Comparison of ENCODE assay signal across 23 cellular contexts in genomic region chr4:169327951-169328350, GRCh38. TPM values are rescaled to one million over a fixed set of nuclear protein-coding genes. Genes with fewer than 3 reads are reported as not detected.
A peak's percentile ranks its signal among the peaks of the same experiment; 100 is the strongest.
DNase-seq lines count a peak whose midpoint lies in the region; ATAC-seq, FAIRE-seq and TF ChIP-seq lines count a peak whose summit lies in the region.
"Had no signal": no experiment of that assay in that cellular context is flagged by ENCODE, and none has a peak within 500 bp of the region (broad histone marks: within the 10 kb centered on the region; RNA-seq: fewer than 3 reads in every experiment).

No MANE protein-coding gene starts in this region.

- TF ChIP-seq RAD21 in liver (IDR thresholded peaks at IDR 0.05): peak; percentile 61 to 66

- H3K27ac Mint-ChIP-seq in activated CD4-positive, alpha-beta T cell treated with anti-CD3 and anti-CD28 coated beads, Interleukin-2, amount 10 ng/mL, durations not matched to agents 24 days and 14 days: no peak overlapping the region
- H3K27ac Mint-ChIP-seq: B cell; CD4-positive, CD25-positive, alpha-beta regulatory T cell; CD8-positive, alpha-beta T cell had no signal

- DNase-seq in HTR-8/SVneo (ENCODE audit: insufficient read length, low spot score): no peak
- DNase-seq in osteoblast (ENCODE audit: insufficient read length, low spot score, missing footprints): peak; percentile 69
- no peak for DNase-seq in activated CD4-positive, alpha-beta T cell treated with anti-CD3 and anti-CD28 coated beads, Interleukin-2, amount 10 ng/mL, durations not matched to agents 24 days and 14 days
- no peak for DNase-seq in NCI-H82 (lab: John Stamatoyannopoulos, UW)
- DNase-seq: Caco-2; CD4-positive, CD25-positive, alpha-beta regulatory T cell; CD8-positive, alpha-beta T cell; DMS153; DND-41; GM23248; H7; HCEC 1CT had no signal

- H2AFZ ChIP-seq in osteoblast (ENCODE audit: low read length): no peak overlapping the region
- H2AFZ ChIP-seq: GM23248 had no signal

- H3K4me3 ChIP-seq in liver (ENCODE audit: low read depth in 1 of 3, low read length in 3 of 3) (no peak overlapping the region), osteoblast (ENCODE audit: insufficient read depth, low read length) (no peak overlapping the region)
- H3K4me3 ChIP-seq: BLaER1, GM23248 had no signal

- no peaks in the 10 kb centered on the region for H3K36me3 Mint-ChIP-seq in activated CD4-positive, alpha-beta T cell treated with anti-CD3 and anti-CD28 coated beads, Interleukin-2, amount 10 ng/mL, durations not matched to agents 24 days and 14 days (ENCODE audit: low read depth)
- H3K36me3 Mint-ChIP-seq: CD4-positive, CD25-positive, alpha-beta regulatory T cell; CD8-positive, alpha-beta T cell had no signal

- H3K9me3 ChIP-seq in liver (ENCODE audit: control insufficient read depth in 4 of 4, low read length in 3 of 4): no peaks in the 10 kb centered on the region
- H3K9me3 ChIP-seq in osteoblast (ENCODE audit: low read depth, low read length): peaks cover 2% of the 10 kb centered on the region
- H3K9me3 ChIP-seq: Caco-2 had no signal

- WGBS in liver: 38% methylated on average over 3 of the region's 3 CpGs

- H3K27me3 Mint-ChIP-seq in activated CD4-positive, alpha-beta T cell treated with anti-CD3 and anti-CD28 coated beads, Interleukin-2, amount 10 ng/mL, durations not matched to agents 24 days and 14 days: no peaks in the 10 kb centered on the region
- H3K27me3 Mint-ChIP-seq: B cell; CD4-positive, CD25-positive, alpha-beta regulatory T cell had no signal

- no peaks in the 10 kb centered on the region for H4K20me1 ChIP-seq in osteoblast (ENCODE audit: insufficient read depth, low read length)
- H4K20me1 ChIP-seq: BLaER1 had no signal

- H3K36me3 ChIP-seq in liver (ENCODE audit: control insufficient read depth in 4 of 4, insufficient read depth in 3 of 4, low read depth in 1 of 4, low read length in 3 of 4) (no peaks in the 10 kb centered on the region), osteoblast (ENCODE audit: insufficient read depth, low read length) (no peaks in the 10 kb centered on the region)
- H3K36me3 ChIP-seq: BLaER1 had no signal

- H3K4me1 ChIP-seq in liver (ENCODE audit: control insufficient read depth in 4 of 4, insufficient read depth in 4 of 4, low read length in 3 of 4) (peaks cover 1 to 14% (median 5%) of the 10 kb centered on the region in 4 donors), osteoblast (ENCODE audit: insufficient read depth, low read length) (no peaks in the 10 kb centered on the region)
- H3K4me1 ChIP-seq: Caco-2 had no signal

- H3K27ac ChIP-seq in liver (ENCODE audit: low read depth in 1 of 2, low read length in 2 of 2) (no peak overlapping the region), osteoblast (ENCODE audit: low read depth, low read length) (no peak overlapping the region)
- H3K27ac ChIP-seq: 22Rv1, BLaER1, C4-2B, GM23248 had no signal

- ATAC-seq in GM18873 (IDR thresholded peaks at IDR 0.05; ENCODE audit: low FRiP score, unreplicated experiment): no peak
- ATAC-seq: CD8-positive, alpha-beta T cell had no signal

- H3K9me3 Mint-ChIP-seq in activated CD4-positive, alpha-beta T cell treated with anti-CD3 and anti-CD28 coated beads, Interleukin-2, amount 10 ng/mL, durations not matched to agents 24 days and 14 days: peaks cover 5% of the 10 kb centered on the region
- H3K9me3 Mint-ChIP-seq: CD8-positive, alpha-beta T cell had no signal

- no peak overlapping the region for H3K4me3 Mint-ChIP-seq in activated CD4-positive, alpha-beta T cell treated with anti-CD3 and anti-CD28 coated beads, Interleukin-2, amount 10 ng/mL, durations not matched to agents 24 days and 14 days
- H3K4me3 Mint-ChIP-seq: B cell; CD4-positive, CD25-positive, alpha-beta regulatory T cell; CD8-positive, alpha-beta T cell had no signal

- peak; percentile 9 for FAIRE-seq in HTR-8/SVneo (lab: Jason Lieb, UNC)
- FAIRE-seq: A204.1, G401.6, GM12892, GM19239, H1 had no signal

- H3K27me3 ChIP-seq in liver (ENCODE audit: control insufficient read depth in 4 of 4, insufficient read depth in 4 of 4, low read length in 3 of 4) (no peaks in the 10 kb centered on the region), osteoblast (ENCODE audit: insufficient read depth, low read length) (no peaks in the 10 kb centered on the region)
- H3K27me3 ChIP-seq: BLaER1 had no signal

- no peak for TF ChIP-seq CTCF in liver (IDR thresholded peaks at IDR 0.05; ENCODE audit: low read depth, low read length, missing input control)
- no peak for TF ChIP-seq CTCF in osteoblast (IDR thresholded peaks at IDR 0.05; ENCODE audit: extremely low read depth, low read depth, low read length)

- H3K4me2 ChIP-seq in osteoblast (ENCODE audit: insufficient read depth, low read length): no peak overlapping the region
- H3K4me2 ChIP-seq: BLaER1 had no signal

- intact Hi-C loops in activated CD4-positive, alpha-beta T cell treated with anti-CD3 and anti-CD28 coated beads, Interleukin-2, amount 10 ng/mL, durations not matched to agents 24 days and 14 days (cut with micrococcal nuclease): no loop called here

- H3K4me1 Mint-ChIP-seq in activated CD4-positive, alpha-beta T cell treated with anti-CD3 and anti-CD28 coated beads, Interleukin-2, amount 10 ng/mL, durations not matched to agents 24 days and 14 days: no peaks in the 10 kb centered on the region
- H3K4me1 Mint-ChIP-seq: B cell; CD4-positive, CD25-positive, alpha-beta regulatory T cell had no signal

- H3K9ac ChIP-seq in liver (ENCODE audit: low read depth in 1 of 2, low read length in 2 of 2): no peak overlapping the region
- H3K9ac ChIP-seq: BLaER1, GM23248 had no signal

- no peaks in the 10 kb centered on the region for H3K79me2 ChIP-seq in osteoblast (ENCODE audit: insufficient read depth, low read length)

TF ChIP-seq in liver, 16 proteins besides CTCF, POLR2A, EP300 and RAD21 (continues in another document):
- peak; percentile 62 for TF ChIP-seq REST (IDR thresholded peaks at IDR 0.05)
- TF ChIP-seq NR2F2 (IDR thresholded peaks at IDR 0.05): peak; percentile 41
- TF ChIP-seq HNF4G (IDR thresholded peaks at IDR 0.05): peak; percentile 99
- no peak for TF ChIP-seq EGR1 (IDR thresholded peaks at IDR 0.05; ENCODE audit: low read depth in 2 of 2)
- peak; percentile 64 for TF ChIP-seq YY1 (IDR thresholded peaks at IDR 0.05)
- peak; percentile 57 for TF ChIP-seq FOXA1 (IDR thresholded peaks at IDR 0.05)
- peak; percentile 84 for TF ChIP-seq MAX (IDR thresholded peaks at IDR 0.05)
- peak; percentile 77 for TF ChIP-seq SP1 (IDR thresholded peaks at IDR 0.05)
- peak; percentile 26 for TF ChIP-seq ATF3 (IDR thresholded peaks at IDR 0.05)
- TF ChIP-seq JUND (IDR thresholded peaks at IDR 0.05): peak in 1 of 2 donors; percentile 85
- peak; percentile 69 for TF ChIP-seq FOXA2 (IDR thresholded peaks at IDR 0.05)
- TF ChIP-seq TAF1 (conservative IDR thresholded peaks at IDR 0.05): no peak
- peak in 1 of 2 donors; percentile 15 for TF ChIP-seq GABPA (IDR thresholded peaks at IDR 0.05 in 1 of 2, conservative IDR thresholded peaks at IDR 0.05 in 1 of 2)
- TF ChIP-seq RXRA (IDR thresholded peaks at IDR 0.05): peak; percentile 89 to 91

RNA-seq across cellular contexts. Expression of gene SH3RF1, which starts 57.2 kb away (rescaled TPM):
- total RNA-seq in liver (1 to 10 TPM; 1.8 to 7.9 TPM), osteoblast (33.0 and 37.6 TPM in 2 replicates)
- polyA plus RNA-seq in liver: 1 to 10 TPM; 2.7 to 4.4 TPM
- total RNA-seq in activated CD4-positive, alpha-beta T cell treated with anti-CD3 and anti-CD28 coated beads, Interleukin-2, amount 10 ng/mL, durations not matched to agents 24 days and 14 days: 0.66 and 0.68 TPM in 2 replicates
- total RNA-seq: CD8-positive, alpha-beta T cell had no signal
- polyA plus RNA-seq: CD4-positive, CD25-positive, alpha-beta regulatory T cell had no signal
